In the genomic region with DNA sequence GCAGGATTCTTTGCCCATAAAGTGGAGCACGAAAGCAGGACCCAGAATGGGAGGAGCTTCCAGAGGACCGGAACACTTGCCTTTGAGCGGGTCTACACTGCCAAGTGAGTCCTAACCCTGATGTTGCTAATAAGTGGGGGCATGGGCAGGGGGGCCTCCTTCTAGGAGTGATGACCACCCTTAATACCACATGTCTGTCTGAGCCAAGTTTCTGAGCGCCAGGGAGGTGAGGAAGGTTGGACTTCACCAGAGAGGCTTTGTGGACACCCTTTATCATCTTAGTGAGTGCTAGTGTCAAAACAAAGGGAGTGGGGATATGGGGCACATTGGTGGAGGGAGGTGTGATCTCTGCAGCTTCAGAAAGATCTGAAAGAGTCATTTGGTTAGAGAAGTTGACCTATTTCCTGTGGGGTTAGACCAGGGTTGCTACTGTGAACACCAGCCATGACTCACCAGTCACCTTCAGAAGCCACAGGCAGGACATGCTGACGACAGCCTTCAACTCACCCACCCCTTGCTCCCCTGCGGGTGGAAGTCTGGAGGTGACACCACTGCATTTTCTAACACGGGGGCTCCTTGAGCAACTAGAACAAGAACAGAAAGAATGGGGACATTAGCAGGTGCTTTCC, we compare ENCODE assay signal across 8 cellular contexts.
DNase-seq lines count a peak whose midpoint lies in the region; ATAC-seq and TF ChIP-seq lines count a peak whose summit lies in the region.

No MANE protein-coding gene starts in this region.

- peak overlapping the region; percentile 56 for H3K27ac ChIP-seq in DND-41 (ENCODE audit: low read length)

- H2AFZ ChIP-seq in DND-41 (ENCODE audit: low read depth, low read length): no peak overlapping the region

- 0 out of 2 replicates have a peak overlapping the region, but pooled peaks have one; percentile 16 for H3K4me2 ChIP-seq in DND-41 (ENCODE audit: insufficient read depth, low read length)

- no peaks in the 10 kb centered on the region for H3K9me3 ChIP-seq in DND-41 (ENCODE audit: insufficient read depth, low read length, severe bottlenecking)

- no peak overlapping the region for H3K9ac ChIP-seq in DND-41 (ENCODE audit: low read depth, low read length)

- H3K4me1 ChIP-seq in DND-41 (ENCODE audit: insufficient read depth, low read length): peaks cover 26% of the 10 kb centered on the region

- no peaks in the 10 kb centered on the region; the same call in 1 of the 2 replicates for H3K36me3 ChIP-seq in DND-41 (ENCODE audit: insufficient read depth, low read length)

- H3K4me3 ChIP-seq in DND-41 (ENCODE audit: low read depth in 1 of 2, low read length in 2 of 2): no peak overlapping the region
- no peak overlapping the region for H3K4me3 ChIP-seq in epithelial cell of esophagus (ENCODE audit: low read length)

- peak; percentile 83 for DNase-seq in DND-41
- peak; percentile 21 for DNase-seq in KG1 (lab: John Stamatoyannopoulos, UW)
- DNase-seq in activated CD4-positive, alpha-beta T cell treated with anti-CD3 and anti-CD28 coated beads, Interleukin-2, amount 50 U/mL, for 4 hours: peak; percentile 72 to 78
- DNase-seq in epithelial cell of esophagus (ENCODE audit: low read depth): peak; percentile 36
- DNase-seq in stimulated activated CD4-positive, alpha-beta T cell treated with anti-CD3 and anti-CD28 coated beads, Interleukin-12 subunit alpha, Interleukin-12 subunit beta, amount 100 ng/mL, for 24 hours (ENCODE audit: low read depth in 2 of 2): peak; percentile 60 to 76
- no peak for DNase-seq in NCI-H345 (lab: John Stamatoyannopoulos, UW)
- no peak for DNase-seq in NCI-H2029 (lab: John Stamatoyannopoulos, UW)

- H4K20me1 ChIP-seq in DND-41 (ENCODE audit: insufficient read depth, low read length): no peaks in the 10 kb centered on the region

- H3K79me2 ChIP-seq in DND-41 (ENCODE audit: insufficient read depth, low read length): no peaks in the 10 kb centered on the region

- TF ChIP-seq CTCF in DND-41 (IDR thresholded peaks at IDR 0.05; ENCODE audit: borderline replicate concordance, extremely low read depth, low read length, poor library complexity, severe bottlenecking) (no peak), epithelial cell of esophagus (IDR thresholded peaks at IDR 0.05; ENCODE audit: insufficient read depth, low read depth, low read length, missing control alignments) (no peak)

- peak; percentile 96 for ATAC-seq in DND-41 (ENCODE audit: insufficient read depth, low read depth)
- ATAC-seq in GM21576 (IDR thresholded peaks at IDR 0.05; ENCODE audit: unreplicated experiment): peak; percentile 94

- H3K27me3 ChIP-seq in DND-41 (ENCODE audit: insufficient read depth, low read length, poor library complexity): no peaks in the 10 kb centered on the region

Comparison
In these comparisons a context has a peak if more than half of its experiments do, and no peak if none do; other contexts are left out.
1. DNase-seq: peak in DND-41 (single experiment), KG1 (single experiment), activated CD4-positive, alpha-beta T cell treated with anti-CD3 and anti-CD28 coated beads, Interleukin-2, amount 50 U/mL, for 4 hours (2 of 2), epithelial cell of esophagus (single experiment) and stimulated activated CD4-positive, alpha-beta T cell treated with anti-CD3 and anti-CD28 coated beads, Interleukin-12 subunit alpha, Interleukin-12 subunit beta, amount 100 ng/mL, for 24 hours (2 of 2); none in NCI-H345 (single experiment) and NCI-H2029 (single experiment).